In genomic region chr17:2282297-2282873, GRCh38 we compare ENCODE assay signal across 8 cellular contexts. TPM values are rescaled to one million over a fixed set of nuclear protein-coding genes. Genes with fewer than 3 reads are reported as not detected.
DNase-seq lines count a peak whose midpoint lies in the region; ATAC-seq and TF ChIP-seq lines count a peak whose summit lies in the region.

No MANE protein-coding gene starts in this region.

- no peaks in the 10 kb centered on the region for H3K4me1 Mint-ChIP-seq in endodermal cell

- peaks cover 40% of the 10 kb centered on the region for H3K36me3 ChIP-seq in Karpas-422 (ENCODE audit: insufficient read depth, low read length)
- H3K36me3 ChIP-seq in endodermal cell (ENCODE audit: control insufficient read depth, insufficient read depth, low read length) = peaks cover 93% of the 10 kb centered on the region
- peaks cover 10% of the 10 kb centered on the region for H3K36me3 ChIP-seq in mesendoderm (ENCODE audit: control insufficient read depth, insufficient read depth, low read length)

- no peak overlapping the region for H3K56ac ChIP-seq in mesendoderm (ENCODE audit: low read length)

- ATAC-seq in SK-N-SH treated with all-trans-retinoic acid at 6 μM for 48 hours (peak; percentile 82), GM21786 (IDR thresholded peaks at IDR 0.05; ENCODE audit: unreplicated experiment) (no peak)

- H3K79me1 ChIP-seq in mesendoderm (ENCODE audit: low read length) = no peaks in the 10 kb centered on the region

- 92 to 93% methylated on average over 5 to 6 of the region's 7 CpGs for WGBS in endodermal cell (ENCODE audit: insufficient coverage in 1 of 2, insufficient read length in 1 of 2), 2 experiments
- WGBS in mesendoderm (ENCODE audit: extremely low coverage, insufficient coverage, low lambda C conversion rate) = no CpG with 5 or more reads among the region's 7 CpGs

- H3K23ac ChIP-seq in mesendoderm (ENCODE audit: low read length) = no peak overlapping the region

- H3K4ac ChIP-seq in mesendoderm (ENCODE audit: low read depth, low read length) = no peak overlapping the region

- H3K36me3 Mint-ChIP-seq in endodermal cell (ENCODE audit: low read depth) = peaks cover 65% of the 10 kb centered on the region

- H2BK15ac ChIP-seq in mesendoderm (replicated peaks; ENCODE audit: low read depth) = no peak overlapping the region

- DNase-seq in NCI-H1417 (lab: John Stamatoyannopoulos, UW) = peak; percentile 13 to 56 (median 37)
- no peak for DNase-seq in NCI-H1417 treated with DMSO at 0.1 percent for 48 hours (lab: John Stamatoyannopoulos, UW)
- DNase-seq in Karpas-422 = peak; percentile 90
- peak; percentile 67 for DNase-seq in endodermal cell
- peak; percentile 81 for DNase-seq in mesendoderm
- DNase-seq in GOT3 (lab: John Stamatoyannopoulos, UW) = no peak

- H3K9ac ChIP-seq in Karpas-422 (ENCODE audit: low read length) (no peak overlapping the region), endodermal cell (ENCODE audit: extremely low read depth, low read length, poor library complexity, severe bottlenecking) (no peak overlapping the region), mesendoderm (ENCODE audit: low read length) (no peak overlapping the region)

- H2AFZ ChIP-seq in Karpas-422 (ENCODE audit: low read length) = no peak overlapping the region

- no peak overlapping the region for H3K4me2 ChIP-seq in Karpas-422 (ENCODE audit: low read depth, low read length, poor library complexity, severe bottlenecking)
- no peak overlapping the region for H3K4me2 ChIP-seq in mesendoderm (ENCODE audit: low read length)

- H3K27me3 ChIP-seq in Karpas-422 (ENCODE audit: low read length) = no peaks in the 10 kb centered on the region
- no peaks in the 10 kb centered on the region for H3K27me3 ChIP-seq in endodermal cell (ENCODE audit: control insufficient read depth, insufficient read depth, low read length, poor library complexity, severe bottlenecking)
- no peaks in the 10 kb centered on the region for H3K27me3 ChIP-seq in mesendoderm (ENCODE audit: insufficient read depth, low read length, poor library complexity)

- H2BK5ac ChIP-seq in mesendoderm (ENCODE audit: low read length) = no peak overlapping the region

- H3K4me3 Mint-ChIP-seq in endodermal cell = no peak overlapping the region

- H3K9me3 ChIP-seq in Karpas-422 (ENCODE audit: low read length) (no peaks in the 10 kb centered on the region), endodermal cell (ENCODE audit: control insufficient read depth, low read length) (no peaks in the 10 kb centered on the region)

- H3K9me2 ChIP-seq in Karpas-422 (replicated peaks; ENCODE audit: insufficient read depth, low read length) = no peaks in the 10 kb centered on the region

- no peak overlapping the region for H3K27ac ChIP-seq in Karpas-422 (ENCODE audit: low read length)
- H3K27ac ChIP-seq in endodermal cell (ENCODE audit: low read depth, low read length) = no peak overlapping the region
- H3K27ac ChIP-seq in mesendoderm (ENCODE audit: low read depth, low read length) = no peak overlapping the region

- no peak overlapping the region for H2AK5ac ChIP-seq in mesendoderm (ENCODE audit: low read length)

- H3K27ac Mint-ChIP-seq in endodermal cell = no peak overlapping the region

- no peaks in the 10 kb centered on the region for H3K9me3 Mint-ChIP-seq in endodermal cell

- H3K79me2 ChIP-seq in Karpas-422 (ENCODE audit: low read length) (peaks cover 4% of the 10 kb centered on the region), mesendoderm (ENCODE audit: control insufficient read depth, insufficient read depth, low read length) (no peaks in the 10 kb centered on the region)

- H4K20me1 ChIP-seq in Karpas-422 (ENCODE audit: insufficient read depth, low read depth, low read length) = no peaks in the 10 kb centered on the region

- no peak overlapping the region for H4K5ac ChIP-seq in mesendoderm (ENCODE audit: low read length)

- no peak overlapping the region for H2BK120ac ChIP-seq in mesendoderm (ENCODE audit: low read depth, low read length)

- H3K27me3 Mint-ChIP-seq in endodermal cell (ENCODE audit: insufficient read depth) = no peaks in the 10 kb centered on the region

- H4K8ac ChIP-seq in mesendoderm (ENCODE audit: low read depth, low read length) = no peak overlapping the region

- H3K4me3 ChIP-seq in Karpas-422 (ENCODE audit: low read length) = no peak overlapping the region
- no peak overlapping the region for H3K4me3 ChIP-seq in endodermal cell (ENCODE audit: low read length)
- H3K4me3 ChIP-seq in mesendoderm (ENCODE audit: low read length) = no peak overlapping the region

- no peak overlapping the region for H3K18ac ChIP-seq in mesendoderm (ENCODE audit: low read length)

- H3K4me1 ChIP-seq in Karpas-422 (ENCODE audit: low read length) (no peaks in the 10 kb centered on the region), endodermal cell (ENCODE audit: control insufficient read depth, insufficient read depth, low read length) (no peaks in the 10 kb centered on the region), mesendoderm (ENCODE audit: control insufficient read depth, low read depth, low read length) (no peaks in the 10 kb centered on the region)

- TF ChIP-seq CTCF in endodermal cell (conservative IDR thresholded peaks at IDR 0.05) = peak; percentile 74

TF ChIP-seq in SK-N-SH treated with all-trans-retinoic acid at 6 μM for 48 hours, 23 proteins besides CTCF, POLR2A, EP300 and RAD21:
- TF ChIP-seq ZNF565 (CRISPR knock-in tag; conservative IDR thresholded peaks at IDR 0.05; ENCODE audit: low read depth) (no peak), SNAI2 (CRISPR knock-in tag; IDR thresholded peaks at IDR 0.05) (no peak), RARB (CRISPR knock-in tag; IDR thresholded peaks at IDR 0.05) (no peak), PPARA (CRISPR knock-in tag; IDR thresholded peaks at IDR 0.05; ENCODE audit: borderline replicate concordance) (no peak), ISL1 (CRISPR knock-in tag; IDR thresholded peaks at IDR 0.05) (no peak), GLIS3 (CRISPR knock-in tag; IDR thresholded peaks at IDR 0.05) (no peak), ZFP30 (CRISPR knock-in tag; IDR thresholded peaks at IDR 0.05) (no peak)

RNA-seq across cellular contexts. Expression of gene SMG6, which starts 21.2 kb away (rescaled TPM):
- total RNA-seq in Karpas-422 (2014; rRNA removed; shearing (Covaris generic); ENCODE audit: low replicate concordance) = 10.2 and 12.0 TPM in 2 replicates
- 10 to 100 TPM; 44.3 to 56.7 TPM for total RNA-seq in endodermal cell
- polyA plus RNA-seq in endodermal cell (2013, experiment 1 of 2) = 30.3 TPM
- polyA plus RNA-seq in endodermal cell (2013, experiment 2 of 2) = 26.0 TPM
- 18.2 TPM for polyA plus RNA-seq in mesendoderm (2013, experiment 1 of 2)
- 17.3 TPM for polyA plus RNA-seq in mesendoderm (2013, experiment 2 of 2)

RNA-seq across cellular contexts. Expression of gene SRR, which starts 21.4 kb away (rescaled TPM):
- total RNA-seq in Karpas-422 (2014; rRNA removed; shearing (Covaris generic); ENCODE audit: low replicate concordance) = 5.6 and 13.3 TPM in 2 replicates
- 10 to 100 TPM; 10.2 to 38.0 TPM for total RNA-seq in endodermal cell
- polyA plus RNA-seq in endodermal cell (2013, experiment 1 of 2) = 28.8 TPM
- 28.2 TPM for polyA plus RNA-seq in endodermal cell (2013, experiment 2 of 2)
- polyA plus RNA-seq in mesendoderm (2013, experiment 1 of 2) = 2.7 TPM
- 2.7 TPM for polyA plus RNA-seq in mesendoderm (2013, experiment 2 of 2)

RNA-seq across cellular contexts. Expression of gene TSR1, which starts 53.9 kb away (rescaled TPM):
- total RNA-seq in Karpas-422 (2014; rRNA removed; shearing (Covaris generic); ENCODE audit: low replicate concordance) = 42.1 and 65.2 TPM in 2 replicates
- total RNA-seq in endodermal cell = 10 to 100 TPM; 40.1 to 43.3 TPM
- polyA plus RNA-seq in endodermal cell (2013, experiment 1 of 2) = 37.0 TPM
- 38.7 TPM for polyA plus RNA-seq in endodermal cell (2013, experiment 2 of 2)
- polyA plus RNA-seq in mesendoderm (2013, experiment 1 of 2) = 57.2 TPM
- polyA plus RNA-seq in mesendoderm (2013, experiment 2 of 2) = 56.6 TPM

RNA-seq across cellular contexts. Expression of gene SGSM2, which starts 54.9 kb away (rescaled TPM):
- total RNA-seq in Karpas-422 (2014; rRNA removed; shearing (Covaris generic); ENCODE audit: low replicate concordance) = 64.0 and 71.9 TPM in 2 replicates
- 10 to 100 TPM; 62.5 to 77.3 TPM for total RNA-seq in endodermal cell
- 80.3 TPM for polyA plus RNA-seq in endodermal cell (2013, experiment 1 of 2)
- polyA plus RNA-seq in endodermal cell (2013, experiment 2 of 2) = 69.3 TPM
- polyA plus RNA-seq in mesendoderm (2013, experiment 1 of 2) = 9.5 TPM
- polyA plus RNA-seq in mesendoderm (2013, experiment 2 of 2) = 10.1 TPM

Comparison
In these comparisons a context has a peak if more than half of its experiments do, and no peak if none do; other contexts are left out.
1. DNase-seq: peak in NCI-H1417 (3 of 3), Karpas-422 (single experiment), endodermal cell (single experiment) and mesendoderm (single experiment); none in NCI-H1417 treated with DMSO at 0.1 percent for 48 hours (single experiment) and GOT3 (single experiment).